Comparison of ENCODE assay signal across 1 cellular context in genomic region chr17:41769985-41770384, GRCh38.
TF ChIP-seq lines count a peak whose summit lies in the region.

No MANE protein-coding gene starts in this region.

TF ChIP-seq in WTC11, 78 proteins besides CTCF, POLR2A, EP300 and RAD21 (continued from another document):
- no peak for TF ChIP-seq ERG (CRISPR knock-in tag; IDR thresholded peaks at IDR 0.05)
- no peak for TF ChIP-seq ZNF219 (CRISPR knock-in tag; IDR thresholded peaks at IDR 0.05; ENCODE audit: borderline replicate concordance)
- no peak for TF ChIP-seq SP1 (CRISPR knock-in tag; conservative IDR thresholded peaks at IDR 0.05)
- TF ChIP-seq ZBTB21 (CRISPR knock-in tag; IDR thresholded peaks at IDR 0.05; ENCODE audit: borderline replicate concordance): no peak
- TF ChIP-seq ATF2 (CRISPR knock-in tag; IDR thresholded peaks at IDR 0.05; ENCODE audit: borderline replicate concordance, low read depth): no peak
- no peak for TF ChIP-seq SMAD4 (CRISPR knock-in tag; IDR thresholded peaks at IDR 0.05)
- TF ChIP-seq IRF1 (CRISPR knock-in tag; IDR thresholded peaks at IDR 0.05): no peak
- no peak for TF ChIP-seq FOXJ3 (CRISPR knock-in tag; IDR thresholded peaks at IDR 0.05; ENCODE audit: borderline replicate concordance)
- TF ChIP-seq HMGXB4 (CRISPR knock-in tag; IDR thresholded peaks at IDR 0.05): no peak
TF ChIP-seq in WTC11: peak in this region for 0.
